ENCODE assay signal across 10 cellular contexts in genomic region chr6:30103630-30104179, GRCh38. TPM values are rescaled to one million over a fixed set of nuclear protein-coding genes. Genes with fewer than 3 reads are reported as not detected.
DNase-seq lines count a peak whose midpoint lies in the region; ATAC-seq and TF ChIP-seq lines count a peak whose summit lies in the region.
"Had no signal": no experiment of that assay in that cellular context is flagged by ENCODE, and none has a peak within 500 bp of the region (broad histone marks: within the 10 kb centered on the region; RNA-seq: fewer than 3 reads in every experiment).

No MANE protein-coding gene starts in this region.

- no peak for ATAC-seq in activated CD4-positive, alpha-beta T cell treated with anti-CD3 and anti-CD28 coated beads for 36 hours
- no peak for ATAC-seq in stimulated activated memory B cell treated with anti-CD40 and anti-IgM and Interleukin-4, amounts not matched to agents 10 μg/mL and 1 μg/mL and 100 μg/mL, for 72 hours
- ATAC-seq in esophagus mucosa (no peak), gastroesophageal sphincter (no peak)

- H3K4me1 Mint-ChIP-seq in activated CD4-positive, alpha-beta T cell treated with anti-CD3 and anti-CD28 coated beads for 36 hours = peaks cover 32% of the 10 kb centered on the region
- peaks cover 37% of the 10 kb centered on the region for H3K4me1 Mint-ChIP-seq in activated CD4-positive, alpha-beta memory T cell treated with anti-CD3 and anti-CD28 coated beads for 36 hours (ENCODE audit: low read depth)
- peaks cover 38% of the 10 kb centered on the region for H3K4me1 Mint-ChIP-seq in stimulated activated memory B cell treated with anti-CD40 and anti-IgM and Interleukin-4, amounts not matched to agents 10 μg/mL and 1 μg/mL and 100 μg/mL, for 72 hours

- H3K36me3 ChIP-seq in gastroesophageal sphincter = no peaks in the 10 kb centered on the region

- intact Hi-C loops in activated CD4-positive, alpha-beta T cell treated with anti-CD3 and anti-CD28 coated beads for 36 hours (cut with DNase I, micrococcal nuclease) = loop anchor here (1.0 to 5.0 kb wide), 6 partner anchors 28 to 224 kb away; partner anchors contain the start of genes POLR1H (in 1 of the 2), PPP1R11 (in 1 of the 2), TRIM26 (in 1 of the 2) and TRIM39 (in 1 of the 2)
- intact Hi-C loops in activated CD4-positive, alpha-beta memory T cell treated with anti-CD3 and anti-CD28 coated beads for 36 hours (cut with micrococcal nuclease) = loop anchor here (1.0 to 2.0 kb wide), 3 partner anchors 28 to 67 kb away; partner anchors contain the start of gene PPP1R11

- no peak for TF ChIP-seq CTCF in gastroesophageal sphincter (IDR thresholded peaks at IDR 0.05)

- H3K4me3 ChIP-seq in iPS-18c (ENCODE audit: insufficient read depth, low read depth, low read length) (peak overlapping the region; percentile 29; the same call in 1 of the 2 replicates), gastroesophageal sphincter (peak overlapping the region in 1 of 2 donors; percentile 47)

- TF ChIP-seq EP300 in gastroesophageal sphincter (IDR thresholded peaks at IDR 0.05) = no peak

- no peaks in the 10 kb centered on the region for H3K9me3 Mint-ChIP-seq in activated CD4-positive, alpha-beta T cell treated with anti-CD3 and anti-CD28 coated beads for 36 hours (ENCODE audit: low read depth)
- H3K9me3 Mint-ChIP-seq in activated CD4-positive, alpha-beta memory T cell treated with anti-CD3 and anti-CD28 coated beads for 36 hours = no peaks in the 10 kb centered on the region
- no peaks in the 10 kb centered on the region for H3K9me3 Mint-ChIP-seq in stimulated activated memory B cell treated with anti-CD40 and anti-IgM and Interleukin-4, amounts not matched to agents 10 μg/mL and 1 μg/mL and 100 μg/mL, for 72 hours

- H3K36me3 Mint-ChIP-seq in activated CD4-positive, alpha-beta T cell treated with anti-CD3 and anti-CD28 coated beads for 36 hours (ENCODE audit: low read depth) = no peaks in the 10 kb centered on the region
- H3K36me3 Mint-ChIP-seq in activated CD4-positive, alpha-beta memory T cell treated with anti-CD3 and anti-CD28 coated beads for 36 hours = no peaks in the 10 kb centered on the region
- no peaks in the 10 kb centered on the region for H3K36me3 Mint-ChIP-seq in stimulated activated memory B cell treated with anti-CD40 and anti-IgM and Interleukin-4, amounts not matched to agents 10 μg/mL and 1 μg/mL and 100 μg/mL, for 72 hours

- peak overlapping the region; percentile 73 for H3K4me3 Mint-ChIP-seq in activated CD4-positive, alpha-beta T cell treated with anti-CD3 and anti-CD28 coated beads for 36 hours
- peak overlapping the region; percentile 73 for H3K4me3 Mint-ChIP-seq in activated CD4-positive, alpha-beta memory T cell treated with anti-CD3 and anti-CD28 coated beads for 36 hours
- peak overlapping the region; percentile 82 for H3K4me3 Mint-ChIP-seq in stimulated activated memory B cell treated with anti-CD40 and anti-IgM and Interleukin-4, amounts not matched to agents 10 μg/mL and 1 μg/mL and 100 μg/mL, for 72 hours

- DNase-seq in activated CD4-positive, alpha-beta T cell treated with anti-CD3 and anti-CD28 coated beads for 36 hours = no peak
- no peak for DNase-seq in activated CD4-positive, alpha-beta T cell treated with anti-CD3 and anti-CD28 coated beads, Interleukin-2, amount 50 U/mL, for 4 hours
- no peak for DNase-seq in activated CD4-positive, alpha-beta memory T cell treated with anti-CD3 and anti-CD28 coated beads for 36 hours
- no peak for DNase-seq in AML-193 (lab: John Stamatoyannopoulos, UW)

- CTCF ChIA-PET in activated CD4-positive, alpha-beta T cell treated with anti-CD3 and anti-CD28 coated beads for 36 hours (lab: Charles Lee) = interaction anchor here (0.6 to 9.5 kb wide), 26 partner anchors 10 to 395 kb away, joined by 3 to 244 read pairs (median 4); partner anchors contain the start of genes POLR1H and TRIM40
- CTCF ChIA-PET in activated CD4-positive, alpha-beta memory T cell treated with anti-CD3 and anti-CD28 coated beads for 36 hours (lab: Charles Lee) = interaction anchor here (0.6 to 12.8 kb wide), 32 partner anchors 9 to 360 kb away, joined by 3 to 491 read pairs (median 6); partner anchors contain the start of genes POLR1H, TRIM26, TRIM31 and TRIM40

- peak overlapping the region; percentile 65 for H3K27ac Mint-ChIP-seq in activated CD4-positive, alpha-beta T cell treated with anti-CD3 and anti-CD28 coated beads for 36 hours
- H3K27ac Mint-ChIP-seq in activated CD4-positive, alpha-beta memory T cell treated with anti-CD3 and anti-CD28 coated beads for 36 hours = no peak overlapping the region
- H3K27ac Mint-ChIP-seq in stimulated activated memory B cell treated with anti-CD40 and anti-IgM and Interleukin-4, amounts not matched to agents 10 μg/mL and 1 μg/mL and 100 μg/mL, for 72 hours = peak overlapping the region; percentile 43

- no peaks in the 10 kb centered on the region for H3K9me3 ChIP-seq in iPS-18c (ENCODE audit: control insufficient read depth, insufficient read depth, low read length)
- H3K9me3 ChIP-seq in gastroesophageal sphincter = no peaks in the 10 kb centered on the region

- TF ChIP-seq POLR2A in gastroesophageal sphincter (IDR thresholded peaks at IDR 0.05) = no peak

- peaks cover 45% of the 10 kb centered on the region for H3K27me3 Mint-ChIP-seq in activated CD4-positive, alpha-beta T cell treated with anti-CD3 and anti-CD28 coated beads for 36 hours
- H3K27me3 Mint-ChIP-seq in activated CD4-positive, alpha-beta memory T cell treated with anti-CD3 and anti-CD28 coated beads for 36 hours = peaks cover 39% of the 10 kb centered on the region
- peaks cover 58% of the 10 kb centered on the region for H3K27me3 Mint-ChIP-seq in stimulated activated memory B cell treated with anti-CD40 and anti-IgM and Interleukin-4, amounts not matched to agents 10 μg/mL and 1 μg/mL and 100 μg/mL, for 72 hours

- peak overlapping the region in 2 of 4 donors; percentile 69 to 76 for H3K27ac ChIP-seq in gastroesophageal sphincter
- H3K27ac ChIP-seq: C4-2B had no signal

- POLR2A ChIA-PET in activated CD4-positive, alpha-beta T cell treated with anti-CD3 and anti-CD28 coated beads for 36 hours (lab: Charles Lee) = interaction anchor here (0.6 kb wide), 2 partner anchors 28 to 39 kb away, joined by 3 to 4 read pairs; no protein-coding TSS in a partner anchor
- POLR2A ChIA-PET in activated CD4-positive, alpha-beta memory T cell treated with anti-CD3 and anti-CD28 coated beads for 36 hours (lab: Charles Lee) = interaction anchor here (1.0 to 1.9 kb wide), 4 partner anchors 27 to 65 kb away, joined by 3 to 5 read pairs (median 3); partner anchors contain the start of gene RNF39

- 15% methylated on average over 2 to 10 of the region's 12 CpGs for WGBS in gastroesophageal sphincter (ENCODE audit: low coverage in 1 of 2), 2 donors

- H3K4me1 ChIP-seq in gastroesophageal sphincter = peaks cover 0 to 40% (median 19%) of the 10 kb centered on the region in 3 donors

- H3K27me3 ChIP-seq in gastroesophageal sphincter = peaks cover 64% of the 10 kb centered on the region

RNA-seq across cellular contexts. Expression of gene TRIM31, which starts 9.2 kb away (rescaled TPM):
- not detected for total RNA-seq in activated CD4-positive, alpha-beta T cell treated with anti-CD3 and anti-CD28 coated beads for 36 hours
- total RNA-seq in activated CD4-positive, alpha-beta memory T cell treated with anti-CD3 and anti-CD28 coated beads for 36 hours = not detected
- total RNA-seq in esophagus mucosa = 0.20 TPM
- not detected for total RNA-seq in gastroesophageal sphincter
- total RNA-seq: kidney epithelial cell had no signal

RNA-seq across cellular contexts. Expression of gene RNF39, which starts 28.1 kb away (rescaled TPM):
- total RNA-seq in activated CD4-positive, alpha-beta T cell treated with anti-CD3 and anti-CD28 coated beads for 36 hours = not detected
- not detected for total RNA-seq in activated CD4-positive, alpha-beta memory T cell treated with anti-CD3 and anti-CD28 coated beads for 36 hours
- 2.6 TPM for total RNA-seq in esophagus mucosa
- total RNA-seq in gastroesophageal sphincter = under 1 TPM in 1 of 4 donors, not detected in 3; 0.49 TPM

RNA-seq across cellular contexts. Expression of gene TRIM40, which starts 32.2 kb away (rescaled TPM):
- total RNA-seq in activated CD4-positive, alpha-beta T cell treated with anti-CD3 and anti-CD28 coated beads for 36 hours = not detected
- not detected for total RNA-seq in activated CD4-positive, alpha-beta memory T cell treated with anti-CD3 and anti-CD28 coated beads for 36 hours
- not detected for total RNA-seq in esophagus mucosa
- total RNA-seq in gastroesophageal sphincter = not detected
- total RNA-seq: kidney epithelial cell had no signal

RNA-seq across cellular contexts. Expression of gene PPP1R11, which starts 36.7 kb away (rescaled TPM):
- 10 to 100 TPM; 47.8 to 59.9 TPM for total RNA-seq in activated CD4-positive, alpha-beta T cell treated with anti-CD3 and anti-CD28 coated beads for 36 hours
- total RNA-seq in activated CD4-positive, alpha-beta memory T cell treated with anti-CD3 and anti-CD28 coated beads for 36 hours = 10 to 100 TPM; 51.3 to 55.0 TPM
- total RNA-seq in esophagus mucosa = 46.3 TPM
- total RNA-seq in gastroesophageal sphincter = 10 to 100 TPM; 49.4 to 63.1 (median 57.5) TPM

RNA-seq across cellular contexts. Expression of gene POLR1H, which starts 42.6 kb away (rescaled TPM):
- total RNA-seq in activated CD4-positive, alpha-beta T cell treated with anti-CD3 and anti-CD28 coated beads for 36 hours = 10 to 100 TPM; 38.2 to 65.0 TPM
- total RNA-seq in activated CD4-positive, alpha-beta memory T cell treated with anti-CD3 and anti-CD28 coated beads for 36 hours = 10 to 100 TPM; 69.4 to 73.2 TPM
- total RNA-seq in esophagus mucosa (33.1 TPM), gastroesophageal sphincter (10 to 100 TPM; 11.6 to 28.8 (median 20.0) TPM)
